Comparison of ENCODE assay signal across 8 cellular contexts in the genomic region with DNA sequence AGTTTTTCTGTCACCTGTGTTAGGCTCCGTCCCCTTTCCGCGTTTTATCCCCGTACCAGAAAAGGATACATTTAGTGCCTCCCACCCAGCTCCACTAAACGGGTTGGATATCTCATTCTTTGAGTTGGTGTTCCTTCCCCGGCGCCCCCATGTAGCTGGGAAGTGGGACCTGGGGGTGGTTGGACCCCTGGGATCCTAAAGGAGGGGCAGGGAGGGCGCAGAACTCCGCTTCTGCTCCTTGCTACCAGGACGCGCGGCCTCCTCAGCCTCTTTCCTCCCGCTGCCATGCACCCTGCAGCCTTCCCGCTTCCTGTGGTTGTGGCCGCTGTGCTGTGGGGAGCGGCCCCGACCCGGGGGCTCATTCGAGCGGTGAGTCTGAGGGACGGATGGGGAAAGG. TPM values are rescaled to one million over a fixed set of nuclear protein-coding genes. Genes with fewer than 3 reads are reported as not detected.
DNase-seq lines count a peak whose midpoint lies in the region; ATAC-seq, FAIRE-seq and TF ChIP-seq lines count a peak whose summit lies in the region.

No MANE protein-coding gene starts in this region.

- H2BK5ac ChIP-seq in mesendoderm (ENCODE audit: low read length) = no peak overlapping the region

- no peak overlapping the region for H2BK120ac ChIP-seq in mesendoderm (ENCODE audit: low read depth, low read length)

- no peaks in the 10 kb centered on the region for H3K9me3 ChIP-seq in SJSA1 (replicated peaks)

- ATAC-seq in HG02852 (IDR thresholded peaks at IDR 0.05; ENCODE audit: unreplicated experiment) = no peak
- ATAC-seq in HG02884 (IDR thresholded peaks at IDR 0.05; ENCODE audit: unreplicated experiment) = no peak

- H4K5ac ChIP-seq in mesendoderm (ENCODE audit: low read length) = no peak overlapping the region

- no CpG with 5 or more reads among the region's 21 CpGs for WGBS in mesendoderm (ENCODE audit: extremely low coverage, insufficient coverage, low lambda C conversion rate)
- whole genome bisulfite sequencing in urinary bladder = under 1% methylated on average over 21 of the region's 21 CpGs

- H3K4me3 ChIP-seq in SJSA1 (peak overlapping the region; percentile 59), bronchial epithelial cell (ENCODE audit: low read depth, low read length) (peak overlapping the region; percentile 93), mesendoderm (ENCODE audit: low read length) (peak overlapping the region; percentile 95), urinary bladder (ENCODE audit: low read depth, low read length) (peak overlapping the region; percentile 76)

- H3K18ac ChIP-seq in mesendoderm (ENCODE audit: low read length) = no peak overlapping the region

- peak overlapping the region; percentile 87 for H3K9ac ChIP-seq in mesendoderm (ENCODE audit: low read length)

- H4K8ac ChIP-seq in mesendoderm (ENCODE audit: low read depth, low read length) = no peak overlapping the region

- H3K4ac ChIP-seq in mesendoderm (ENCODE audit: low read depth, low read length) = no peak overlapping the region

- H3K79me2 ChIP-seq in mesendoderm (ENCODE audit: control insufficient read depth, insufficient read depth, low read length) = peaks cover 46% of the 10 kb centered on the region

- H3K27me3 ChIP-seq in SJSA1 (replicated peaks) (no peaks in the 10 kb centered on the region), bronchial epithelial cell (ENCODE audit: control insufficient read depth, insufficient read depth, low read length) (no peaks in the 10 kb centered on the region), mesendoderm (ENCODE audit: insufficient read depth, low read length, poor library complexity) (no peaks in the 10 kb centered on the region)

- DNase-seq in ELR (ENCODE audit: low read depth) (peak; percentile 51), SJSA1 (ENCODE audit: low read depth in 1 of 2, low spot score in 2 of 2) (no peak), bronchial epithelial cell (ENCODE audit: low read depth) (no peak), mesendoderm (no peak), GM20000 (ENCODE audit: low spot score) (no peak)

- H3K23ac ChIP-seq in mesendoderm (ENCODE audit: low read length) = no peak overlapping the region

- FAIRE-seq in bronchial epithelial cell (lab: Jason Lieb, UNC) = no peak

- H2AK5ac ChIP-seq in mesendoderm (ENCODE audit: low read length) = no peak overlapping the region

- TF ChIP-seq CTCF in bronchial epithelial cell (IDR thresholded peaks at IDR 0.05; ENCODE audit: insufficient read depth, low read length, severe bottlenecking) (no peak), GM20000 (IDR thresholded peaks at IDR 0.05; ENCODE audit: extremely low read depth, missing control alignments) (no peak)

- H3K36me3 ChIP-seq in SJSA1 = peaks cover 68% of the 10 kb centered on the region
- peaks cover 32% of the 10 kb centered on the region for H3K36me3 ChIP-seq in bronchial epithelial cell (ENCODE audit: control insufficient read depth, insufficient read depth, low read length)
- H3K36me3 ChIP-seq in mesendoderm (ENCODE audit: control insufficient read depth, insufficient read depth, low read length) = peaks cover 7% of the 10 kb centered on the region
- peaks cover 3% of the 10 kb centered on the region for H3K36me3 ChIP-seq in urinary bladder (ENCODE audit: insufficient read depth)

- H3K4me1 ChIP-seq in SJSA1 (replicated peaks) (peaks cover 36% of the 10 kb centered on the region), mesendoderm (ENCODE audit: control insufficient read depth, low read depth, low read length) (peaks cover 3% of the 10 kb centered on the region), urinary bladder (ENCODE audit: insufficient read depth) (no peaks in the 10 kb centered on the region)

- no peak overlapping the region for H2BK15ac ChIP-seq in mesendoderm (replicated peaks; ENCODE audit: low read depth)

- H3K4me2 ChIP-seq in mesendoderm (ENCODE audit: low read length) = peak overlapping the region; percentile 87

- H3K79me1 ChIP-seq in mesendoderm (ENCODE audit: low read length) = peaks cover 22% of the 10 kb centered on the region

- peak overlapping the region; percentile 79 for H3K27ac ChIP-seq in SJSA1
- peak overlapping the region; percentile 62 for H3K27ac ChIP-seq in mesendoderm (ENCODE audit: low read depth, low read length)
- H3K27ac ChIP-seq in urinary bladder (ENCODE audit: low read depth) = peak overlapping the region; percentile 94

- H3K56ac ChIP-seq in mesendoderm (ENCODE audit: low read length) = peak overlapping the region; percentile 97

RNA-seq across cellular contexts. Expression of a gene that starts 0.6 kb away (rescaled TPM):
- total RNA-seq in SJSA1 (2014; rRNA removed; shearing (Covaris generic)) = 4.2 and 13.0 TPM in 2 replicates
- 15.8 and 26.0 TPM in 2 replicates for total RNA-seq in bronchial epithelial cell
- 181 TPM for polyA plus RNA-seq in mesendoderm (2013, experiment 1 of 2)
- 176 TPM for polyA plus RNA-seq in mesendoderm (2013, experiment 2 of 2)
- total RNA-seq in urinary bladder = 15.3 TPM
- 119 TPM for polyA plus RNA-seq in urinary bladder

RNA-seq across cellular contexts. Expression of a gene that starts 0.8 kb away (rescaled TPM):
- 67.6 and 68.4 TPM in 2 replicates for total RNA-seq in SJSA1 (2014; rRNA removed; shearing (Covaris generic))
- total RNA-seq in bronchial epithelial cell = 51.6 and 71.8 TPM in 2 replicates
- polyA plus RNA-seq in mesendoderm (2013, experiment 1 of 2) = 41.8 TPM
- polyA plus RNA-seq in mesendoderm (2013, experiment 2 of 2) = 41.5 TPM
- total RNA-seq in urinary bladder = 27.7 TPM
- polyA plus RNA-seq in urinary bladder = 73.5 TPM

RNA-seq across cellular contexts. Expression of a gene that starts 7.7 kb away (rescaled TPM):
- total RNA-seq in SJSA1 (2014; rRNA removed; shearing (Covaris generic)) = 1,207 and 1,337 TPM in 2 replicates
- 440 and 907 TPM in 2 replicates for total RNA-seq in bronchial epithelial cell
- polyA plus RNA-seq in mesendoderm (2013, experiment 1 of 2) = 2,067 TPM
- 2,097 TPM for polyA plus RNA-seq in mesendoderm (2013, experiment 2 of 2)
- total RNA-seq in urinary bladder = 205 TPM
- 1,651 TPM for polyA plus RNA-seq in urinary bladder

RNA-seq across cellular contexts. Expression of a gene that starts 8.5 kb away (rescaled TPM):
- total RNA-seq in SJSA1 (2014; rRNA removed; shearing (Covaris generic)) = not detected in 2 replicates
- total RNA-seq in bronchial epithelial cell = not detected in 2 replicates
- polyA plus RNA-seq in mesendoderm (2013, experiment 1 of 2) = not detected
- polyA plus RNA-seq in mesendoderm (2013, experiment 2 of 2) = not detected
- total RNA-seq in urinary bladder = not detected
- polyA plus RNA-seq in urinary bladder = 0.04 TPM

RNA-seq across cellular contexts. Expression of a gene that starts 10.3 kb away (rescaled TPM):
- total RNA-seq in SJSA1 (2014; rRNA removed; shearing (Covaris generic)) = 5.2 and 6.6 TPM in 2 replicates
- total RNA-seq in bronchial epithelial cell (0.51 and 1.8 TPM in 2 replicates), urinary bladder (31.5 TPM)
- 8.2 TPM for polyA plus RNA-seq in mesendoderm (2013, experiment 1 of 2)
- 9.8 TPM for polyA plus RNA-seq in mesendoderm (2013, experiment 2 of 2)
- 6.3 TPM for polyA plus RNA-seq in urinary bladder
